ENCODE assay signal across 8 cellular contexts in genomic region chr3:184812845-184813157, GRCh38. TPM values are rescaled to one million over a fixed set of nuclear protein-coding genes. Genes with fewer than 3 reads are reported as not detected.
DNase-seq lines count a peak whose midpoint lies in the region; TF ChIP-seq lines count a peak whose summit lies in the region.

No MANE protein-coding gene starts in this region.

- H3K4me1 ChIP-seq in DOHH2 (ENCODE audit: control insufficient read depth, low read length) (peaks cover 39% of the 10 kb centered on the region), PC-9 (replicated peaks; ENCODE audit: insufficient read depth) (peaks cover 17% of the 10 kb centered on the region), esophagus (ENCODE audit: control insufficient read depth in 2 of 2, insufficient read depth in 2 of 2, low read length in 1 of 2) (peaks cover 0 to 4% of the 10 kb centered on the region in 2 donors), parathyroid adenoma (no peaks in the 10 kb centered on the region)

- intact Hi-C loops in PC-9 (cut with micrococcal nuclease; ENCODE audit: unreplicated experiment) = no loop called here

- H2AFZ ChIP-seq in PC-9 (peak overlapping the region; percentile 97), parathyroid adenoma (peak overlapping the region; percentile 89)

- H3K27me3 ChIP-seq in DOHH2 (ENCODE audit: control insufficient read depth, low read length) (no peaks in the 10 kb centered on the region), PC-9 (ENCODE audit: insufficient read depth, low read depth) (no peaks in the 10 kb centered on the region), esophagus (ENCODE audit: control insufficient read depth in 1 of 2, insufficient read depth in 2 of 2, low read length in 2 of 2) (no peaks in the 10 kb centered on the region), parathyroid adenoma (ENCODE audit: control insufficient read depth, insufficient read depth, low read length) (no peaks in the 10 kb centered on the region)

- H3K9me3 ChIP-seq in DOHH2 (ENCODE audit: control insufficient read depth, insufficient read depth, low read length) (no peaks in the 10 kb centered on the region), PC-9 (ENCODE audit: insufficient read depth, low read depth) (no peaks in the 10 kb centered on the region), esophagus (ENCODE audit: control insufficient read depth in 2 of 2, insufficient read depth in 1 of 2, low read depth in 1 of 2, low read length in 1 of 2) (no peaks in the 10 kb centered on the region), parathyroid adenoma (ENCODE audit: control insufficient read depth, low read length) (no peaks in the 10 kb centered on the region)

- no peak for DNase-seq in PC-9
- no peak for DNase-seq in SK-N-DZ (ENCODE audit: low spot score)
- DNase-seq in NCI-H69 (lab: John Stamatoyannopoulos, UW) = no peak
- no peak for DNase-seq in activated CD4-positive, alpha-beta T cell treated with anti-CD3 and anti-CD28 coated beads for 1 hour
- DNase-seq in DMS79 (lab: John Stamatoyannopoulos, UW) = no peak

- H3K36me3 ChIP-seq in DOHH2 (ENCODE audit: control insufficient read depth, low read length) (peaks cover 7% of the 10 kb centered on the region), PC-9 (ENCODE audit: low read depth) (no peaks in the 10 kb centered on the region), esophagus (ENCODE audit: control insufficient read depth in 2 of 2, insufficient read depth in 2 of 2, low read length in 1 of 2) (no peaks in the 10 kb centered on the region), parathyroid adenoma (ENCODE audit: control insufficient read depth, insufficient read depth, low read length) (no peaks in the 10 kb centered on the region)

- H3F3A ChIP-seq in DOHH2 (ENCODE audit: control insufficient read depth, insufficient read depth) (no peaks in the 10 kb centered on the region; the same call in 1 of the 2 replicates), PC-9 (ENCODE audit: insufficient read depth, low read depth) (no peaks in the 10 kb centered on the region)

- WGBS in esophagus, 2 donors = 27 to 29% methylated on average over 7 of the region's 7 CpGs

- no peaks in the 10 kb centered on the region for H3K9me2 ChIP-seq in DOHH2 (replicated peaks; ENCODE audit: control insufficient read depth, low read length)
- no peaks in the 10 kb centered on the region for H3K9me2 ChIP-seq in PC-9 (ENCODE audit: insufficient read depth)

- peaks cover 31% of the 10 kb centered on the region for H3K79me2 ChIP-seq in DOHH2 (ENCODE audit: control insufficient read depth, low read length)
- peaks cover 24% of the 10 kb centered on the region for H3K79me2 ChIP-seq in PC-9 (ENCODE audit: low read depth)
- peaks cover 2% of the 10 kb centered on the region for H3K79me2 ChIP-seq in parathyroid adenoma

- no peak overlapping the region for H3K9ac ChIP-seq in parathyroid adenoma

- H3K27ac ChIP-seq in DOHH2 (ENCODE audit: low read depth, low read length) = no peak overlapping the region
- no peak overlapping the region for H3K27ac ChIP-seq in PC-9
- peak overlapping the region; percentile 78 to 88 for H3K27ac ChIP-seq in esophagus (ENCODE audit: low read depth in 2 of 2, low read length in 1 of 2)
- H3K27ac ChIP-seq in parathyroid adenoma = no peak overlapping the region

- H3K4me2 ChIP-seq in DOHH2 (ENCODE audit: low read length) (peak overlapping the region; percentile 92), PC-9 (peak overlapping the region; percentile 86), parathyroid adenoma (ENCODE audit: low read length) (peak overlapping the region; percentile 99)

- BruUV-seq in PC-9 (replicated peaks; lab: Mats Ljungman, UMichigan) = no TSS peak

- no peak for TF ChIP-seq CTCF in DOHH2 (IDR thresholded peaks at IDR 0.05; ENCODE audit: low read depth, low read length, poor library complexity, severe bottlenecking)
- TF ChIP-seq CTCF in PC-9 (conservative IDR thresholded peaks at IDR 0.05) = no peak
- TF ChIP-seq CTCF in parathyroid adenoma (IDR thresholded peaks at IDR 0.05) = no peak

- CTCF ChIA-PET in PC-9 (lab: Charles Lee) = no interaction called here

- POLR2A ChIA-PET in PC-9 (lab: Charles Lee; ENCODE audit: unreplicated experiment) = no interaction called here

- H4K20me1 ChIP-seq in DOHH2 (ENCODE audit: control insufficient read depth, insufficient read depth, low read depth, low read length) (no peaks in the 10 kb centered on the region), PC-9 (ENCODE audit: insufficient read depth) (no peaks in the 10 kb centered on the region)

- H3K4me3 ChIP-seq in DOHH2 (ENCODE audit: low read length) (peak overlapping the region; percentile 94), PC-9 (peak overlapping the region; percentile 89), esophagus (ENCODE audit: low read depth in 1 of 2, low read length in 2 of 2) (peak overlapping the region; percentile 84 to 91), parathyroid adenoma (ENCODE audit: low read depth, low read length) (peak overlapping the region; percentile 96)

RNA-seq across cellular contexts. Expression of gene VPS8, which starts 0.8 kb away (rescaled TPM):
- total RNA-seq in PC-9 (2021) = 71.8 and 80.8 TPM in 2 replicates
- 10 to 100 TPM in 1 of 2 donors, 1 to 10 TPM in 1; 9.5 to 10.4 TPM for polyA plus RNA-seq in esophagus
- 29.6 and 40.9 TPM in 2 replicates for polyA plus RNA-seq in SK-N-DZ (2014; cell fraction: cytosol; rRNA removed)
- polyA plus RNA-seq in SK-N-DZ (2014; cell fraction: nucleus; rRNA removed) = 53.2 and 76.5 TPM in 2 replicates

Comparison
In these comparisons a context has a peak if more than half of its experiments do, and no peak if none do; other contexts are left out.
1. H3K27ac ChIP-seq: peak in esophagus (2 of 2); none in DOHH2 (single experiment), PC-9 (single experiment) and parathyroid adenoma (single experiment).
2. Peak in every context shown above with its lines, with median percentiles within 50 percentile points of each other: H3K4me2 ChIP-seq and H3K4me3 ChIP-seq.